In the genomic region with DNA sequence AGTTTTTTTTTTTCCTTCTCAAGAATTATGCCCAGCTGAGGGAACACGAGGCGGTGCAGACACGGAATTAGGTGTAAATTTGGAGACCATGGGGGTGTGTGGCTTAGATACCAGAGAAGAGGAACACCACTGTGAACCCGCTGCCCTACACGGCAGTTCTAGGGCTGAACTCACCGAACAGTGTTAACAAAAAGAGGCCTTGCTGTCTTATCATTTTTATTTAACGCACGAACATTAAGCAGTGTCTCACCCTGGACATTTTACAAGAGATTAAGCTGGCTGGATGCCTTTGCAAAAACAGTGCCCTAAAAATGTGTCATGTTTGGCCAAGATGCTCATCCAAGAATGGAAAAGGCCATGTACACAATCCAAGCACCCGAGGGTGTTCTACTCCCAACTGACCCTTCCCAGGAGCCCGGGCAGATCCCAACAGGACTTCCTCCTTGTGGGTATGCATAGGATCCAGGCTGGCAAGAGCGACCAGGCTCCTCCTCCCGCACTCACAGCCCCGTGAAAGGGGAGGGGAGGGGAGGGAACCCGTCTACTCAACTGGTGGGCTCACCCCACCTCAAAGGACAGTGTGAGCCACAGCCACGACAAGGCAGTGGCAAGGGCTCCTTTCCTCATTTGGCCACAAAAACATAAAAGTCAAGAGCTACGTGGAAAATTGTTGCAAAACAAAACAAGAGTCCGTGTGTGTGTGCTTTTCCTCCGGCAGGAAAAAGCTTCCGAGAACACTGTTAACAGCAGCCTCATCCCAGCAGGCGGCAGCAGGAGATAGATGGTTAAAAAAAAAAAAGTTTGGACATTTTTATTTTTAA, we compare ENCODE assay signal across 9 cellular contexts. TPM values are rescaled to one million over a fixed set of nuclear protein-coding genes. Genes with fewer than 3 reads are reported as not detected.
A peak's percentile ranks its signal among the peaks of the same experiment; 100 is the strongest.
DNase-seq lines count a peak whose midpoint lies in the region; ATAC-seq, FAIRE-seq and TF ChIP-seq lines count a peak whose summit lies in the region.
"Had no signal": no experiment of that assay in that cellular context is flagged by ENCODE, and none has a peak within 500 bp of the region (broad histone marks: within the 10 kb centered on the region; RNA-seq: fewer than 3 reads in every experiment).

No MANE protein-coding gene starts in this region.

- H3K36me3 ChIP-seq in body of pancreas (replicated peaks in 1 of 2; ENCODE audit: insufficient read depth in 1 of 2, low read depth in 2 of 2) (no peaks in the 10 kb centered on the region), kidney (ENCODE audit: control insufficient read depth in 1 of 2, insufficient read depth in 2 of 2, low read length in 2 of 2) (no peaks in the 10 kb centered on the region), Caco-2 (ENCODE audit: control insufficient read depth, insufficient read depth, low read length) (no peaks in the 10 kb centered on the region)

- H3K27ac ChIP-seq in body of pancreas (peak overlapping the region in 2 of 4 donors; percentile 18 to 19), kidney (ENCODE audit: low read depth in 2 of 2, low read length in 2 of 2) (peak overlapping the region in 1 of 2 donors; percentile 59)

- peak overlapping the region; percentile 63 to 72 for H3K4me3 Mint-ChIP-seq in stimulated activated naive B cell treated with anti-CD40 and anti-IgM and Interleukin-4, amounts not matched to agents 10 μg/mL and 1 μg/mL and 100 μg/mL, for 72 hours
- H3K4me3 Mint-ChIP-seq in Caco-2 (ENCODE audit: unreplicated experiment) = no peak overlapping the region

- POLR2A ChIA-PET in Caco-2 (lab: Charles Lee) = no interaction called here

- H3K27ac Mint-ChIP-seq in stimulated activated naive B cell treated with anti-CD40 and anti-IgM and Interleukin-4, amounts not matched to agents 10 μg/mL and 1 μg/mL and 100 μg/mL, for 72 hours = peak overlapping the region; percentile 88
- no peak overlapping the region for H3K27ac Mint-ChIP-seq in Caco-2 (ENCODE audit: unreplicated experiment)

- H3K9me3 ChIP-seq in body of pancreas (no peaks in the 10 kb centered on the region), kidney (ENCODE audit: control insufficient read depth in 1 of 2, low read length in 2 of 2) (no peaks in the 10 kb centered on the region), Caco-2 (no peaks in the 10 kb centered on the region)

- DNase-seq in HFF-Myc (ENCODE audit: extremely low read depth, low read depth) = no peak
- no peak for DNase-seq in body of pancreas
- no peak for DNase-seq in kidney
- DNase-seq in stimulated activated naive B cell treated with anti-CD40 and anti-IgM and Interleukin-4, amounts not matched to agents 10 μg/mL and 1 μg/mL and 100 μg/mL, for 72 hours = no peak
- no peak for DNase-seq in COR-L47 (lab: John Stamatoyannopoulos, UW)
- no peak for DNase-seq in NCI-H2107 (lab: John Stamatoyannopoulos, UW)
- DNase-seq in NCI-H524 (lab: John Stamatoyannopoulos, UW) = no peak
- no peak for DNase-seq in Caco-2
- DNase-seq: activated CD4-positive, alpha-beta T cell treated with anti-CD3 and anti-CD28 coated beads for 48 hours had no signal

- no peak for FAIRE-seq in kidney (lab: Jason Lieb, UNC)

- peak; percentile 6 for ATAC-seq in body of pancreas
- peak; percentile 40 to 53 for ATAC-seq in stimulated activated naive B cell treated with anti-CD40 and anti-IgM and Interleukin-4, amounts not matched to agents 10 μg/mL and 1 μg/mL and 100 μg/mL, for 72 hours (replicated peaks)

- CTCF ChIA-PET in Caco-2 (lab: Charles Lee) = interaction anchor here (0.7 kb wide), 1 partner anchor 174 kb away, joined by 4 read pairs; no protein-coding TSS in a partner anchor

- WGBS in body of pancreas, 2 donors = 48 to 63% methylated on average over 19 to 20 of the region's 20 CpGs

- peaks cover 16% of the 10 kb centered on the region for H3K4me1 ChIP-seq in body of pancreas
- H3K4me1 ChIP-seq in kidney (ENCODE audit: control insufficient read depth in 1 of 2, insufficient read depth in 1 of 2, low read depth in 1 of 2, low read length in 2 of 2) = peaks cover 0 to 15% of the 10 kb centered on the region in 2 donors
- H3K4me1 ChIP-seq in Caco-2 = peaks cover 34% of the 10 kb centered on the region

- H3K36me3 Mint-ChIP-seq in stimulated activated naive B cell treated with anti-CD40 and anti-IgM and Interleukin-4, amounts not matched to agents 10 μg/mL and 1 μg/mL and 100 μg/mL, for 72 hours = peaks cover 4 to 5% of the 10 kb centered on the region in 2 donors
- H3K36me3 Mint-ChIP-seq in Caco-2 (ENCODE audit: insufficient read depth, unreplicated experiment) = peaks cover 5% of the 10 kb centered on the region

- TF ChIP-seq CTCF in HFF-Myc (IDR thresholded peaks at IDR 0.05; ENCODE audit: low read depth, low read length, missing control alignments) (peak; percentile 35), body of pancreas (IDR thresholded peaks at IDR 0.05) (peak in 2 of 7 experiments; percentile 12 to 21), kidney (IDR thresholded peaks at IDR 0.05; ENCODE audit: borderline replicate concordance, extremely low read depth, insufficient read depth) (no peak), Caco-2 (IDR thresholded peaks at IDR 0.05; ENCODE audit: insufficient read depth in 1 of 2, low read depth in 1 of 2, low read length in 1 of 2, severe bottlenecking in 1 of 2, unreplicated experiment in 1 of 2) (no peak)

- intact Hi-C loops in body of pancreas (cut with DNase I) (no loop called here), kidney (cut with DNase I) (no loop called here), Caco-2 (cut with micrococcal nuclease; ENCODE audit: unreplicated experiment) (no loop called here)

- no peak overlapping the region for H3K4me3 ChIP-seq in HFF-Myc (replicated peaks; ENCODE audit: low read depth, low read length)
- no peak overlapping the region for H3K4me3 ChIP-seq in body of pancreas
- peak overlapping the region; percentile 12 to 35 for H3K4me3 ChIP-seq in kidney (ENCODE audit: low read length in 2 of 2)
- H3K4me3 ChIP-seq in Caco-2 (ENCODE audit: low read depth, low read length) = no peak overlapping the region

- no peaks in the 10 kb centered on the region for H3K9me3 Mint-ChIP-seq in stimulated activated naive B cell treated with anti-CD40 and anti-IgM and Interleukin-4, amounts not matched to agents 10 μg/mL and 1 μg/mL and 100 μg/mL, for 72 hours
- no peaks in the 10 kb centered on the region for H3K9me3 Mint-ChIP-seq in Caco-2 (ENCODE audit: unreplicated experiment)

- H3K27me3 ChIP-seq in body of pancreas (no peaks in the 10 kb centered on the region), Caco-2 (replicated peaks; ENCODE audit: control insufficient read depth, insufficient read depth, low read length) (no peaks in the 10 kb centered on the region)

- peaks cover 0 to 10% of the 10 kb centered on the region in 2 donors for H3K27me3 Mint-ChIP-seq in stimulated activated naive B cell treated with anti-CD40 and anti-IgM and Interleukin-4, amounts not matched to agents 10 μg/mL and 1 μg/mL and 100 μg/mL, for 72 hours
- H3K27me3 Mint-ChIP-seq in Caco-2 (ENCODE audit: insufficient read depth, unreplicated experiment) = no peaks in the 10 kb centered on the region

- H3K9ac ChIP-seq in kidney (ENCODE audit: low read length in 2 of 2) = no peak overlapping the region

- H3K4me1 Mint-ChIP-seq in stimulated activated naive B cell treated with anti-CD40 and anti-IgM and Interleukin-4, amounts not matched to agents 10 μg/mL and 1 μg/mL and 100 μg/mL, for 72 hours = peaks cover 37 to 47% of the 10 kb centered on the region in 2 donors
- H3K4me1 Mint-ChIP-seq in Caco-2 (ENCODE audit: low read depth, unreplicated experiment) = peaks cover 31% of the 10 kb centered on the region

- BruUV-seq in Caco-2 (replicated peaks; lab: Mats Ljungman, UMichigan) = no TSS peak

- no peak for TF ChIP-seq POLR2A in body of pancreas (IDR thresholded peaks at IDR 0.05)

RNA-seq across cellular contexts. Expression of a gene that starts 20.3 kb away (rescaled TPM):
- total RNA-seq in body of pancreas (10 to 100 TPM; 10.4 to 25.4 TPM), kidney (25.6 TPM), Caco-2 (2022) (12.6 and 13.5 TPM in 2 replicates)
- 7.6 TPM for polyA plus RNA-seq in kidney (ENCODE audit: insufficient read depth, low read depth, low replicate concordance)

RNA-seq across cellular contexts. Expression of a gene that starts 54.3 kb away (rescaled TPM):
- total RNA-seq in body of pancreas (1 to 10 TPM; 3.1 to 6.9 TPM), kidney (8.4 TPM), Caco-2 (2022) (5.6 and 8.2 TPM in 2 replicates)
- 1.3 TPM for polyA plus RNA-seq in kidney (ENCODE audit: insufficient read depth, low read depth, low replicate concordance)

Comparison
In these comparisons a context has a peak if more than half of its experiments do, and no peak if none do; other contexts are left out.
1. H3K4me3 ChIP-seq: peak in kidney (2 of 2); none in HFF-Myc (single experiment), body of pancreas (0 of 2) and Caco-2 (single experiment).